Comparison of ENCODE assay signal across 1 cellular context in genomic region chr21:34639882-34640788, GRCh38.
TF ChIP-seq lines count a peak whose summit lies in the region.

No MANE protein-coding gene starts in this region.

TF ChIP-seq in K562, 482 proteins besides CTCF, POLR2A, EP300 and RAD21 (continued from another document and continues in another):
- TF ChIP-seq PBX2 (CRISPR knock-in tag; IDR thresholded peaks at IDR 0.05; ENCODE audit: low read depth) (no peak), PBX2 (tag; conservative IDR thresholded peaks at IDR 0.05; ENCODE audit: low read depth) (0 out of 2 replicates have a peak, but pooled peaks have one; percentile 16), ELF2 (CRISPR knock-in tag; IDR thresholded peaks at IDR 0.05) (peak; percentile 15; the same call in 1 of the 2 replicates), AFF1 (IDR thresholded peaks at IDR 0.05; ENCODE audit: low read depth in 1 of 2, partially characterized antibody in 2 of 2) (no peak), ZNF639 (CRISPR knock-in tag; conservative IDR thresholded peaks at IDR 0.05 in 1 of 2, IDR thresholded peaks at IDR 0.05 in 1 of 2) (0 out of 4 replicates have a peak, but pooled peaks of 1 of the 2 experiments have one; percentile 58), TFAP4 (CRISPR knock-in tag; IDR thresholded peaks at IDR 0.05; ENCODE audit: borderline replicate concordance) (no peak), USF2 (CRISPR knock-in tag; IDR thresholded peaks at IDR 0.05) (peak; percentile 46), MNT (conservative IDR thresholded peaks at IDR 0.05) (peak; percentile 85 to 91), MAFG (tag; conservative IDR thresholded peaks at IDR 0.05) (peak; percentile 96), MAX (CRISPR knock-in tag; IDR thresholded peaks at IDR 0.05) (peak; percentile 35; the same call in 1 of the 2 replicates), SRF (CRISPR knock-in tag; IDR thresholded peaks at IDR 0.05) (no peak), NFIC (IDR thresholded peaks at IDR 0.05) (no peak), ZNF584 (CRISPR knock-in tag; IDR thresholded peaks at IDR 0.05; ENCODE audit: low read depth) (no peak), ZNF592 (IDR thresholded peaks at IDR 0.05) (0 out of 2 replicates have a peak, but pooled peaks have one; percentile 66), VEZF1 (CRISPR knock-in tag; IDR thresholded peaks at IDR 0.05) (0 out of 2 replicates have a peak, but pooled peaks have one; percentile 21), CHAMP1 (IDR thresholded peaks at IDR 0.05) (no peak), CHCHD3 (CRISPR knock-in tag; IDR thresholded peaks at IDR 0.05) (no peak)
